10 cellular contexts compared by ENCODE assay signal in the genomic region with DNA sequence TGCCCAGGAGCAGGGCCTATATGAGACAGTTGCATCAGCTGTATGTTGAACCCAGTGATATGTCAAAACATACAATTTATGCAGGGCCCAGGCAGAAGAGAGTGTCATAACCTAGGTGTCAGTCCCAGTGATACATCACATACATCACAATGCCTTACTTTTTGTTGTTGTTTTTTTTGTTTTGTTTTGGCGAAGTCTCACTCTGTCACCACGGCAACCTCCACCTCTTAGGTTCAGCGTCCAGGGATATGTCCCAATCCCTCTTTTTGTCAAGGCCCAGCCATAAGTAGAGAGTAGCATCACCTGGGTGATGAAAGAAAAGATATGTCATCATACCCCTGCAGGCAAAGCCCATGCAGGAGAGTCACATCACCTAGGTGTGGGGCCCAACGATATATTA. TPM values are rescaled to one million over a fixed set of nuclear protein-coding genes. Genes with fewer than 3 reads are reported as not detected.
"Had no signal": no experiment of that assay in that cellular context is flagged by ENCODE, and none has a peak within 500 bp of the region (broad histone marks: within the 10 kb centered on the region; RNA-seq: fewer than 3 reads in every experiment).

No MANE protein-coding gene starts in this region.

- H3K27ac ChIP-seq: GM23248 had no signal

- H3K4me1 ChIP-seq: HAP-1 had no signal

- H3K36me3 ChIP-seq: HAP-1 had no signal

- H3K9ac ChIP-seq: GM23248 had no signal

- DNase-seq: GM23248, GOT3, H7, H9, HCEC 1CT, HFFc6 had no signal

- H3K9me3 ChIP-seq: HAP-1 had no signal

- H3K4me3 ChIP-seq: GM23248, GM23338, HAP-1 had no signal

- H2AFZ ChIP-seq: GM23248, GM23338 had no signal

- ATAC-seq: GM23338, HCT116 had no signal

- H3K4me2 ChIP-seq: GM23338 had no signal

RNA-seq across cellular contexts. Expression of a gene that starts 57.0 kb away (rescaled TPM):
- polyA plus RNA-seq: GM23248, GM23338, H1 had no signal
